ENCODE assay signal across 24 cellular contexts in the genomic region with DNA sequence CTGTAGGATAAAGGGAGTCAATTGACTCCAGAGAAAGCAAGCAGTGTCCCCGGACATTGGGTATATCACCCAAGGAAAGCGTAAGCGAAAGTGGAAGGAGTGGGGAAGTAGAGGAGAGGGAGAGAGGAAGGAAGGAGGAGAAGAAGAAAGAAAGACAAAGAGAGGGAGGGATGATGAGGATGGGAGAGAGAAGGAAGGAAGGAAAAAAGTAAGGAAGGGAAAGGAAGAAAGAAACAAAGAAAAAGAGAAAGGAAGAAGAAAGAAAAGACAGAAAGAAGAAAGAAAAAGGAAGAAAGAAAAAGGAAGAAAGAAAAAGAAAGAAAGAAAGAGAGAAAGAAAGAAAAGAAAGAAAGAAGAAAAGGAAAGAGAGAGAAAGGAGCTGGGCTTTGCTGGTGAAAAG. TPM values are rescaled to one million over a fixed set of nuclear protein-coding genes. Genes with fewer than 3 reads are reported as not detected.
"Had no signal": no experiment of that assay in that cellular context is flagged by ENCODE, and none has a peak within 500 bp of the region (broad histone marks: within the 10 kb centered on the region; RNA-seq: fewer than 3 reads in every experiment).

No MANE protein-coding gene starts in this region.

- H3K27ac Mint-ChIP-seq: activated CD4-positive, alpha-beta T cell treated with anti-CD3 and anti-CD28 coated beads, Interleukin-2, amount 10 ng/mL, durations not matched to agents 24 days and 14 days; activated naive CD8-positive, alpha-beta T cell treated with anti-CD3 and anti-CD28 coated beads for 36 hours; neural progenitor cell; type B pancreatic cell had no signal

- H3K27ac ChIP-seq: foreskin keratinocyte, neural progenitor cell, prostate gland, right atrium auricular region, testis had no signal

- H3K36me3 ChIP-seq: neural progenitor cell, prostate gland, right atrium auricular region had no signal

- H3K36me3 Mint-ChIP-seq: activated naive CD8-positive, alpha-beta T cell treated with anti-CD3 and anti-CD28 coated beads for 36 hours; neural progenitor cell; type B pancreatic cell had no signal

- H3K9me3 Mint-ChIP-seq: activated CD4-positive, alpha-beta T cell treated with anti-CD3 and anti-CD28 coated beads, Interleukin-2, amount 10 ng/mL, durations not matched to agents 24 days and 14 days; activated naive CD8-positive, alpha-beta T cell treated with anti-CD3 and anti-CD28 coated beads for 36 hours; neural progenitor cell; type B pancreatic cell had no signal

- H3K4me3 ChIP-seq: lung, neural progenitor cell, prostate gland, right atrium auricular region, testis had no signal

- H3K4me3 Mint-ChIP-seq: activated CD4-positive, alpha-beta T cell treated with anti-CD3 and anti-CD28 coated beads, Interleukin-2, amount 10 ng/mL, durations not matched to agents 24 days and 14 days; activated naive CD8-positive, alpha-beta T cell treated with anti-CD3 and anti-CD28 coated beads for 36 hours; neural progenitor cell; type B pancreatic cell had no signal

- FAIRE-seq: islet of Langerhans had no signal

- H3K9ac ChIP-seq: neural progenitor cell had no signal

- ATAC-seq: foreskin keratinocyte, left colon had no signal

- DNase-seq: activated CD4-positive, alpha-beta T cell treated with anti-CD3 and anti-CD28 coated beads, Interleukin-2, amount 10 ng/mL, durations not matched to agents 24 days and 14 days; activated CD4-positive, CD25-positive, alpha-beta regulatory T cell; activated CD8-positive, alpha-beta memory T cell treated with anti-CD3 and anti-CD28 coated beads, Interleukin-2, amount 50 U/mL, for 48 hours; activated naive CD4-positive, alpha-beta T cell; activated naive CD8-positive, alpha-beta T cell treated with anti-CD3 and anti-CD28 coated beads for 36 hours; amniotic stem cell; foreskin keratinocyte; hippocampal formation; left colon; stimulated activated CD4-positive, alpha-beta T cell treated with anti-CD3 and anti-CD28 coated beads, Interleukin-15, amount 100 ng/mL, for 24 hours; stimulated activated CD4-positive, alpha-beta T cell treated with anti-CD3 and anti-CD28 coated beads, Interleukin-2, amount 100 ng/mL, for 48 hours; SW 1271; T-helper 2 cell; testis had no signal

- H3K4me1 Mint-ChIP-seq: neural progenitor cell had no signal

- H3K27me3 ChIP-seq: foreskin keratinocyte, neural progenitor cell, right atrium auricular region, testis had no signal

- H3K4me1 ChIP-seq: neural progenitor cell, prostate gland, testis had no signal

- H3K9me3 ChIP-seq: prostate gland, right atrium auricular region, testis had no signal

- H2AFZ ChIP-seq: neural progenitor cell had no signal

- H3K4me2 ChIP-seq: neural progenitor cell had no signal

RNA-seq across cellular contexts. Expression of gene DNASE1L3, which starts 0.8 kb away (rescaled TPM):
- total RNA-seq: activated CD4-positive, alpha-beta T cell treated with anti-CD3 and anti-CD28 coated beads, Interleukin-2, amount 10 ng/mL, durations not matched to agents 24 days and 14 days; activated naive CD8-positive, alpha-beta T cell treated with anti-CD3 and anti-CD28 coated beads for 36 hours; epithelial cell of proximal tubule; fibroblast of lung; foreskin keratinocyte; myocyte; osteoblast had no signal
- polyA plus RNA-seq: fibroblast of lung, foreskin keratinocyte had no signal
